Comparison of ENCODE assay signal across 8 cellular contexts in genomic region chr4:80183196-80184052, GRCh38. TPM values are rescaled to one million over a fixed set of nuclear protein-coding genes. Genes with fewer than 3 reads are reported as not detected.
DNase-seq lines count a peak whose midpoint lies in the region; FAIRE-seq and TF ChIP-seq lines count a peak whose summit lies in the region.

No MANE protein-coding gene starts in this region.

- no peak for FAIRE-seq in kidney (lab: Jason Lieb, UNC)

- intact Hi-C loops in ascending aorta (cut with DNase I) = loop anchor here (1.0 to 10.0 kb wide), 4 partner anchors 19 to 1409 kb away; partner anchors contain the start of genes ANTXR2 and BMP2K
- intact Hi-C loops in kidney (cut with DNase I) = no loop called here

- H3K4me3 ChIP-seq in HEK293 (ENCODE audit: low read depth, low read length) = peak overlapping the region; percentile 53
- peak overlapping the region; percentile 67 to 72 for H3K4me3 ChIP-seq in ascending aorta
- peak overlapping the region; percentile 42 to 65 for H3K4me3 ChIP-seq in kidney (ENCODE audit: low read length in 2 of 2)

- TF ChIP-seq CTCF in HEK293 (tag by site-specific recombination; IDR thresholded peaks at IDR 0.05) (no peak), ascending aorta (IDR thresholded peaks at IDR 0.05) (no peak), kidney (IDR thresholded peaks at IDR 0.05; ENCODE audit: borderline replicate concordance, extremely low read depth, insufficient read depth) (no peak)

- H3K4me1 ChIP-seq in HEK293 (ENCODE audit: control insufficient read depth, insufficient read depth, low read length) (no peaks in the 10 kb centered on the region), ascending aorta (peaks cover 0 to 10% of the 10 kb centered on the region in 2 donors), kidney (ENCODE audit: control insufficient read depth in 1 of 2, insufficient read depth in 1 of 2, low read depth in 1 of 2, low read length in 2 of 2) (peaks cover 10 to 13% of the 10 kb centered on the region in 2 donors)

- no peaks in the 10 kb centered on the region for H3K27me3 ChIP-seq in ascending aorta

- DNase-seq in ELR (ENCODE audit: low read depth) (peak; percentile 64), NCI-H2171 treated with DMSO at 0.1 percent for 48 hours (lab: John Stamatoyannopoulos, UW) (peak; percentile 75), ascending aorta (ENCODE audit: low spot score in 2 of 2) (peak in 1 of 2 donors; percentile 68), kidney (peak; percentile 81), kidney glomerular epithelial cell (lab: John Stamatoyannopoulos, UW) (no peak), SIG-M5 (lab: John Stamatoyannopoulos, UW) (no peak)
- peak; percentile 37 for DNase-seq in stimulated activated CD8-positive, alpha-beta memory T cell treated with anti-CD3 and anti-CD28 coated beads, Interleukin-4, amount 100 ng/mL, for 48 hours

- H3K9ac ChIP-seq in kidney (ENCODE audit: low read length in 2 of 2) = peak overlapping the region in 1 of 2 donors; percentile 9

- CTCF ChIA-PET in HEK293 (lab: Yijun Ruan, JAX) = interaction anchor here (0.6 to 1.7 kb wide), 14 partner anchors 9 to 745 kb away, joined by 3 to 5 read pairs (median 3); no protein-coding TSS in a partner anchor

- H3K36me3 ChIP-seq in HEK293 (ENCODE audit: control insufficient read depth in 2 of 2, insufficient read depth in 1 of 2, low read length in 2 of 2) = no peaks in the 10 kb centered on the region
- no peaks in the 10 kb centered on the region for H3K36me3 ChIP-seq in ascending aorta
- H3K36me3 ChIP-seq in kidney (ENCODE audit: control insufficient read depth in 1 of 2, insufficient read depth in 2 of 2, low read length in 2 of 2) = no peaks in the 10 kb centered on the region

- no peaks in the 10 kb centered on the region for H3K9me3 ChIP-seq in HEK293 (ENCODE audit: control insufficient read depth, insufficient read depth, low read depth, low read length)
- peaks cover 0 to 12% of the 10 kb centered on the region in 2 donors for H3K9me3 ChIP-seq in ascending aorta
- peaks cover 3% of the 10 kb centered on the region in 2 donors for H3K9me3 ChIP-seq in kidney (ENCODE audit: control insufficient read depth in 1 of 2, low read length in 2 of 2)

- POLR2A ChIA-PET in HEK293 (lab: Yijun Ruan, JAX) = interaction anchor here (0.6 to 1.4 kb wide), 2 partner anchors 8 to 111 kb away, joined by 3 to 4 read pairs; partner anchors contain the start of gene ANTXR2

- peak overlapping the region; percentile 28; the same call in 1 of the 2 replicates for H3K27ac ChIP-seq in HEK293 (ENCODE audit: extremely low read depth, low read depth, low read length)
- H3K27ac ChIP-seq in ascending aorta = peak overlapping the region; percentile 32 to 71
- H3K27ac ChIP-seq in kidney (ENCODE audit: low read depth in 2 of 2, low read length in 2 of 2) = peak overlapping the region in 1 of 2 donors; percentile 17

TF ChIP-seq in HEK293, 187 proteins besides CTCF, POLR2A, EP300 and RAD21:
- TF ChIP-seq WT1 (tag by site-specific recombination; IDR thresholded peaks at IDR 0.05) (no peak), ZBTB20 (tag by site-specific recombination; IDR thresholded peaks at IDR 0.05) (peak; percentile 17; the same call in 1 of the 2 replicates), ZNF549 (tag by site-specific recombination; IDR thresholded peaks at IDR 0.05) (no peak), ZNF585B (tag by site-specific recombination; IDR thresholded peaks at IDR 0.05) (no peak), GLIS2 (tag by site-specific recombination; IDR thresholded peaks at IDR 0.05) (peak; percentile 24; the same call in 1 of the 2 replicates), EGR2 (tag by site-specific recombination; IDR thresholded peaks at IDR 0.05; ENCODE audit: low read depth) (peak; percentile 90), ZNF677 (tag by site-specific recombination; IDR thresholded peaks at IDR 0.05) (no peak), ZNF391 (tag by site-specific recombination; IDR thresholded peaks at IDR 0.05; ENCODE audit: borderline replicate concordance, low read depth) (no peak), ZFHX2 (tag by site-specific recombination; conservative IDR thresholded peaks at IDR 0.05) (peak; percentile 95), IKZF3 (tag by site-specific recombination; IDR thresholded peaks at IDR 0.05) (0 out of 2 replicates have a peak, but pooled peaks have one; percentile 22), ATF2 (tag by site-specific recombination; IDR thresholded peaks at IDR 0.05; ENCODE audit: low read depth) (no peak)
TF ChIP-seq in HEK293: peak in this region for 5.

RNA-seq across cellular contexts. Expression of gene PRDM8, which starts 13.9 kb away (rescaled TPM):
- not detected for total RNA-seq in ascending aorta
- total RNA-seq in kidney = 4.2 TPM
- polyA plus RNA-seq in kidney (ENCODE audit: insufficient read depth, low read depth, low replicate concordance) = 0.75 TPM

Comparison
In these comparisons a context has a peak if more than half of its experiments do, and no peak if none do; other contexts are left out.
1. DNase-seq: peak in ELR (single experiment), NCI-H2171 treated with DMSO at 0.1 percent for 48 hours (single experiment), kidney (single experiment) and stimulated activated CD8-positive, alpha-beta memory T cell treated with anti-CD3 and anti-CD28 coated beads, Interleukin-4, amount 100 ng/mL, for 48 hours (single experiment); none in kidney glomerular epithelial cell (single experiment) and SIG-M5 (single experiment).
2. Peak in every context shown above with its lines, with median percentiles within 50 percentile points of each other: H3K4me3 ChIP-seq.